3 cellular contexts compared by ENCODE assay signal in genomic region chr13:44823555-44823954, GRCh38.
DNase-seq lines count a peak whose midpoint lies in the region; ATAC-seq, FAIRE-seq and TF ChIP-seq lines count a peak whose summit lies in the region.
"Not testable (repeated sequence)": the region's sequence is repeated elsewhere in the genome, so short reads cannot be mapped to it uniquely, and the experiment has no call there.

No MANE protein-coding gene starts in this region.

- H3K4me1 ChIP-seq in A549 (peaks cover 14% of the 10 kb centered on the region), SJSA1 (replicated peaks) (peaks cover 49% of the 10 kb centered on the region)
- not testable (repeated sequence) for H3K4me1 ChIP-seq in HEK293 (ENCODE audit: control insufficient read depth, insufficient read depth, low read length)

- H3K9me3 ChIP-seq in A549; HEK293 (ENCODE audit: control insufficient read depth, insufficient read depth, low read depth, low read length); SJSA1 (replicated peaks): not testable (repeated sequence)

- not testable (repeated sequence) for TF ChIP-seq CTCF in A549 (IDR thresholded peaks at IDR 0.05); HEK293 (tag by site-specific recombination; IDR thresholded peaks at IDR 0.05)

- H3K36me3 ChIP-seq in HEK293 (ENCODE audit: control insufficient read depth in 2 of 2, insufficient read depth in 1 of 2, low read length in 2 of 2); SJSA1: not testable (repeated sequence)

- not testable (repeated sequence) for H3K4me3 ChIP-seq in A549; HEK293 (ENCODE audit: low read depth, low read length); SJSA1

- TF ChIP-seq POLR2A in A549 (IDR thresholded peaks at IDR 0.05; ENCODE audit: low read length): not testable (repeated sequence)

- ATAC-seq in A549: not testable (repeated sequence)

- WGBS in A549 (ENCODE audit: missing lambda C conversion rate): 89% methylated on average over 7 of the region's 7 CpGs

- not testable (repeated sequence) for H3K27ac ChIP-seq in A549; HEK293 (ENCODE audit: extremely low read depth, low read depth, low read length)
- H3K27ac ChIP-seq in SJSA1: peak overlapping the region; percentile 57; the same call in 1 of the 2 replicates

- CTCF ChIA-PET in A549 (lab: Yijun Ruan, JAX): not testable (repeated sequence)
- CTCF ChIA-PET in HEK293 (lab: Yijun Ruan, JAX): interaction anchor here (0.6 kb wide), 1 partner anchor 485 kb away, joined by 4 read pairs; no protein-coding TSS in a partner anchor

- TF ChIP-seq EP300 in A549 (IDR thresholded peaks at IDR 0.05): not testable (repeated sequence)

- H3K4me2 ChIP-seq in A549: not testable (repeated sequence)

- not testable (repeated sequence) for TF ChIP-seq RAD21 in A549 (conservative IDR thresholded peaks at IDR 0.05 in 1 of 2, IDR thresholded peaks at IDR 0.05 in 1 of 2)

- POLR2A ChIA-PET in A549 (lab: Yijun Ruan, JAX); HEK293 (lab: Yijun Ruan, JAX): not testable (repeated sequence)

- not testable (repeated sequence) for DNase-seq in A549 (ENCODE audit: low read depth in 1 of 2, low spot score in 1 of 2); SJSA1 (ENCODE audit: low read depth in 1 of 2, low spot score in 2 of 2)

- not testable (repeated sequence) for FAIRE-seq in A549 (lab: Jason Lieb, UNC)

- not testable (repeated sequence) for H3K27me3 ChIP-seq in SJSA1 (replicated peaks)

TF ChIP-seq in A549, 52 proteins besides CTCF, POLR2A, EP300 and RAD21:
- peak; percentile 77 for TF ChIP-seq ZC3H11A (IDR thresholded peaks at IDR 0.05)

TF ChIP-seq in HEK293, 187 proteins besides CTCF, POLR2A, EP300 and RAD21 (continues in another document):
- peak; percentile 94 for TF ChIP-seq ZNF518A (tag by site-specific recombination; conservative IDR thresholded peaks at IDR 0.05; ENCODE audit: low read depth)
- peak; percentile 67; the same call in 1 of the 2 replicates for TF ChIP-seq ZNF560 (tag by site-specific recombination; IDR thresholded peaks at IDR 0.05; ENCODE audit: borderline replicate concordance)
- peak; percentile 90 for TF ChIP-seq ZNF555 (tag by site-specific recombination; conservative IDR thresholded peaks at IDR 0.05)
- peak; percentile 82; the same call in 1 of the 2 replicates for TF ChIP-seq AEBP2 (tag by site-specific recombination; IDR thresholded peaks at IDR 0.05; ENCODE audit: borderline replicate concordance)
- TF ChIP-seq ZBTB8A (tag by site-specific recombination; IDR thresholded peaks at IDR 0.05): peak; percentile 85
- 0 out of 2 replicates have a peak, but pooled peaks have one; percentile 25 for TF ChIP-seq ZNF18 (tag by site-specific recombination; IDR thresholded peaks at IDR 0.05)
- peak; percentile 82 for TF ChIP-seq REST (tag by site-specific recombination; IDR thresholded peaks at IDR 0.05)
- 0 out of 2 replicates have a peak, but pooled peaks have one; percentile 18 for TF ChIP-seq ZNF121 (tag by site-specific recombination; IDR thresholded peaks at IDR 0.05)
- peak; percentile 86; the same call in 1 of the 2 replicates for TF ChIP-seq ZNF140 (tag by site-specific recombination; IDR thresholded peaks at IDR 0.05)
